In the genomic region with DNA sequence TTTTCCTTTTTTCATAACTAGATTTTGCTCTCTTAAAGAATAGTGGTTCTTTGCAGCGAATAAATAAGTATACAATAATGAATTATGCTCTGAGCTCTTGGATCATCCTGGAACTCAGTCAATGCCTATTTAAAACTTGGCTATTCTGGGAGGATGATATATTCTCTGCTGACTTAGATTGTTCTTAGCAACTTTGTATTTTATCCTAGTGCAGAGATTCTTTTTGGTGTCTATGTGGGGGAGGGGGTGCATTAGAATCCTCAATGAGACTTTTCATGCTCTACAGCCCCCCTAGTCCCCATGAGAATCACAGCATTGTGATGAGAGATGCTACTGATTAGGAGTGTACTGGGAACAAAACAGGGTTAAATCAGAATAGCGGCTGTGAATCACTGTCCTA, we compare ENCODE assay signal across 18 cellular contexts. TPM values are rescaled to one million over a fixed set of nuclear protein-coding genes. Genes with fewer than 3 reads are reported as not detected.
A peak's percentile ranks its signal among the peaks of the same experiment; 100 is the strongest.
DNase-seq lines count a peak whose midpoint lies in the region; ATAC-seq, FAIRE-seq and TF ChIP-seq lines count a peak whose summit lies in the region.
"Had no signal": no experiment of that assay in that cellular context is flagged by ENCODE, and none has a peak within 500 bp of the region (broad histone marks: within the 10 kb centered on the region; RNA-seq: fewer than 3 reads in every experiment).

No MANE protein-coding gene starts in this region.

- peaks cover 27% of the 10 kb centered on the region for H3K9me3 ChIP-seq in HUES64 (ENCODE audit: insufficient read depth, low read depth, low read length)
- no peaks in the 10 kb centered on the region for H3K9me3 ChIP-seq in heart right ventricle
- peaks cover 13% of the 10 kb centered on the region for H3K9me3 ChIP-seq in iPS-20b (ENCODE audit: insufficient read depth, low read depth, low read length)
- no peaks in the 10 kb centered on the region for H3K9me3 ChIP-seq in pancreas
- H3K9me3 ChIP-seq: Peyer's patch had no signal

- no peak for DNase-seq in heart right ventricle
- DNase-seq in substantia nigra (lab: John Stamatoyannopoulos, UW): no peak
- DNase-seq in pancreas: no peak
- DNase-seq in type B pancreatic cell (ENCODE audit: extremely low spot score, unreplicated experiment): no peak
- no peak for DNase-seq in central memory CD4-positive, alpha-beta T cell
- DNase-seq: AML-193, Calu3, DMS79, Kasumi-1, NCI-H2029 treated with DMSO at 0.1 percent for 48 hours, NCI-H510A, NCI-H82, Peyer's patch, SHP77 treated with DMSO at 0.1 percent for 48 hours had no signal

- no peak overlapping the region for H3K27ac Mint-ChIP-seq in type B pancreatic cell

- H3K27me3 Mint-ChIP-seq in type B pancreatic cell: no peaks in the 10 kb centered on the region

- H3K36me3 ChIP-seq in HUES64 (ENCODE audit: insufficient read depth, low read length) (peaks cover 19% of the 10 kb centered on the region; the same call in 1 of the 2 replicates), heart right ventricle (no peaks in the 10 kb centered on the region), iPS-20b (ENCODE audit: insufficient read depth, low read depth, low read length) (peaks cover 16% of the 10 kb centered on the region; the same call in 1 of the 2 replicates), pancreas (no peaks in the 10 kb centered on the region)
- H3K36me3 ChIP-seq: Peyer's patch had no signal

- H3K36me3 Mint-ChIP-seq in type B pancreatic cell: no peaks in the 10 kb centered on the region

- no peaks in the 10 kb centered on the region for H3K27me3 ChIP-seq in HUES64 (ENCODE audit: insufficient read depth, low read length)
- H3K27me3 ChIP-seq in heart right ventricle: no peaks in the 10 kb centered on the region
- H3K27me3 ChIP-seq in iPS-20b (ENCODE audit: insufficient read depth, low read length): no peaks in the 10 kb centered on the region
- H3K27me3 ChIP-seq in pancreas: no peaks in the 10 kb centered on the region
- H3K27me3 ChIP-seq: Peyer's patch had no signal

- H3K4me3 Mint-ChIP-seq in type B pancreatic cell: no peak overlapping the region

- whole genome bisulfite sequencing in HUES64: 83% methylated on average over 2 of the region's 2 CpGs
- WGBS in heart right ventricle, 2 donors: 25 to 38% methylated on average over 2 of the region's 2 CpGs
- 52 to 59% methylated on average over 2 of the region's 2 CpGs for WGBS in pancreas, 2 donors

- H3K4me1 Mint-ChIP-seq in type B pancreatic cell (ENCODE audit: unreplicated experiment): peaks cover 13% of the 10 kb centered on the region

- TF ChIP-seq CTCF in heart right ventricle (IDR thresholded peaks at IDR 0.05) (no peak), pancreas (IDR thresholded peaks at IDR 0.05) (no peak), type B pancreatic cell (conservative IDR thresholded peaks at IDR 0.05) (no peak)

- peaks cover 5% of the 10 kb centered on the region for H3K9me3 Mint-ChIP-seq in type B pancreatic cell

- no peak for FAIRE-seq in pancreas (lab: Jason Lieb, UNC)
- FAIRE-seq: G401.6, GM12891 had no signal

- 0 out of 2 replicates have a peak overlapping the region, but pooled peaks have one; percentile 9 for H3K9ac ChIP-seq in HUES64 (ENCODE audit: low read depth, low read length)
- peak overlapping the region; percentile 56; the same call in 1 of the 2 replicates for H3K9ac ChIP-seq in iPS-20b (ENCODE audit: low read depth, low read length)

- intact Hi-C loops in heart right ventricle (cut with DNase I) (no loop called here), pancreas (cut with DNase I) (no loop called here)

- ATAC-seq in heart right ventricle: peak; percentile 41 to 84 (median 75)
- no peak for ATAC-seq in pancreas

- H3K4me3 ChIP-seq in HUES64 (ENCODE audit: low read length) (peak overlapping the region; percentile 21), heart right ventricle (no peak overlapping the region), iPS-20b (ENCODE audit: low read length) (peak overlapping the region; percentile 64), pancreas (no peak overlapping the region)
- H3K4me3 ChIP-seq: Peyer's patch had no signal

- H3K4me1 ChIP-seq in HUES64 (ENCODE audit: insufficient read depth, low read length) (peaks cover 44% of the 10 kb centered on the region), heart right ventricle (peaks cover 0 to 27% (median 4%) of the 10 kb centered on the region in 9 donors), iPS-20b (ENCODE audit: insufficient read depth, low read length) (peaks cover 47% of the 10 kb centered on the region; the same call in 1 of the 2 replicates), pancreas (no peaks in the 10 kb centered on the region)
- H3K4me1 ChIP-seq: Peyer's patch had no signal

- H3K27ac ChIP-seq in HUES64 (ENCODE audit: low read depth, low read length) (peak overlapping the region; percentile 83), heart right ventricle (peak overlapping the region in 6 of 10 donors; percentile 11 to 75 (median 67)), iPS-20b (ENCODE audit: low read length) (peak overlapping the region; percentile 90), substantia nigra (ENCODE audit: low read depth, low read length, poor library complexity, severe bottlenecking) (peak overlapping the region; percentile 59), pancreas (no peak overlapping the region)
- H3K27ac ChIP-seq: Peyer's patch had no signal

RNA-seq across cellular contexts. Expression of gene FAM98A, which starts 8.8 kb away (rescaled TPM):
- 49.7 TPM for polyA plus RNA-seq in HUES64 (2013, experiment 1 of 2)
- 44.2 TPM for polyA plus RNA-seq in HUES64 (2013, experiment 2 of 2)
- 10 to 100 TPM; 61.5 to 92.3 (median 70.9) TPM for total RNA-seq in heart right ventricle
- 10 to 100 TPM; 27.7 to 33.5 TPM for polyA plus RNA-seq in heart right ventricle
- total RNA-seq in pancreas: 10 to 100 TPM; 10.2 to 25.3 (median 19.0) TPM
- 10 to 100 TPM in 1 of 2 donors, 1 to 10 TPM in 1; 8.9 to 11.0 TPM for polyA plus RNA-seq in pancreas
- 41.3 and 54.1 TPM in 2 replicates for total RNA-seq in type B pancreatic cell (ENCODE audit: low replicate concordance)

Comparison
In these comparisons a context has a peak if more than half of its experiments do, and no peak if none do; other contexts are left out.
1. H3K27ac ChIP-seq: peak in HUES64 (single experiment), heart right ventricle (6 of 10), iPS-20b (single experiment) and substantia nigra (single experiment); none in pancreas (0 of 4).
2. H3K4me3 ChIP-seq: peak in HUES64 (single experiment) and iPS-20b (single experiment); none in heart right ventricle (0 of 10) and pancreas (0 of 4).
3. ATAC-seq: peak in heart right ventricle (8 of 8); none in pancreas (0 of 4).